8 cellular contexts compared by ENCODE assay signal in the genomic region with DNA sequence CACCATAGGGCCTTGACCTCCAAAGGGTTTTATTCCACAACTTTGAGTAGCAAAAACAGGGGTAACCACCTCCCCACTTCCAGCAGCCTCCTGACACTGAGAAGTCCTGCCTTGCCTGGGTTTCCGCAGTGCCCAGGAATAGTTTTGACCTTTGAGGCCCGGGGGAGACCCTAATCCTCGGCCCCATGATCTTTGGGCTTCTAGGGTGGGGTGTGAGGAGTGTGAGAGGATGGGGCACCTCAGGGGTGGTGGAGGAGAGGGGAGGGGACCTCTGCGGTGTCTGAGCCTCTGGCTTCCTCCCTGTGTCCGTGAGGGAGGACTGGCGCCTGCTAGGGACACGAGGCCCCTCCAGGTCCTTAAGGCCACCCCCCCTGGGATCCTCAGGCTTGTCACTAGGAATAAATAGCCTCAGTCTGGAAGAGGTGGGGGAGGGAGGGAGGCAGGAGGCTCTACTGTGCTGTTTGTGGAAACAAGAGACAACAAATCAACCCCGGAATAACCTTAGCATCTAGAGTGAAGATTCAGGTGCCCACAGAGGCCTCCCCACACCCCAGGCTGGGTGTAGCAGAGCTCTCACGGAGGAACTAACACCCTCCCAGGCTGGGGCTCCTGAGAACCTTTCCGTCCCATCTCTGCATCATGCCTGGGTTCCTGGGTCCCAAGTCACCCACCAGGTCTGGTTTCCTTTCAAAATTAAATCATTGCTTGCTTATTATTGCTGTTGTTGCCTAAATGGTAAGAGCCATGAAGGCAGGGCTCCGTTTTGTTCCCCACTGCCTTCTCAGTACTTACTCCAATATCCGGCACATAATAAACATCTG. TPM values are rescaled to one million over a fixed set of nuclear protein-coding genes. Genes with fewer than 3 reads are reported as not detected.
DNase-seq lines count a peak whose midpoint lies in the region; ATAC-seq and TF ChIP-seq lines count a peak whose summit lies in the region.

No MANE protein-coding gene starts in this region.

- H3K27ac Mint-ChIP-seq in Caco-2 (ENCODE audit: unreplicated experiment) (no peak overlapping the region), T-helper 17 cell (no peak overlapping the region)

- H3K36me3 ChIP-seq in Caco-2 (ENCODE audit: control insufficient read depth, insufficient read depth, low read length): no peaks in the 10 kb centered on the region
- no peaks in the 10 kb centered on the region for H3K36me3 ChIP-seq in gastroesophageal sphincter

- H3K27me3 Mint-ChIP-seq in Caco-2 (ENCODE audit: insufficient read depth, unreplicated experiment): no peaks in the 10 kb centered on the region
- H3K27me3 Mint-ChIP-seq in T-helper 17 cell: peaks cover 14% of the 10 kb centered on the region

- CTCF ChIA-PET in Caco-2 (lab: Charles Lee): no interaction called here

- no peaks in the 10 kb centered on the region for H3K9me3 Mint-ChIP-seq in Caco-2 (ENCODE audit: unreplicated experiment)

- peaks cover 9% of the 10 kb centered on the region for H3K4me1 ChIP-seq in Caco-2
- H3K4me1 ChIP-seq in gastroesophageal sphincter: peaks cover 3 to 47% (median 28%) of the 10 kb centered on the region in 3 donors

- H3K36me3 Mint-ChIP-seq in Caco-2 (ENCODE audit: insufficient read depth, unreplicated experiment) (no peaks in the 10 kb centered on the region), T-helper 17 cell (ENCODE audit: low read depth) (peaks cover 2% of the 10 kb centered on the region)

- peaks cover 9% of the 10 kb centered on the region for H3K4me1 Mint-ChIP-seq in Caco-2 (ENCODE audit: low read depth, unreplicated experiment)
- peaks cover 7% of the 10 kb centered on the region for H3K4me1 Mint-ChIP-seq in T-helper 17 cell

- intact Hi-C loops in Caco-2 (cut with micrococcal nuclease; ENCODE audit: unreplicated experiment): no loop called here
- intact Hi-C loops in posterior vena cava (cut with DNase I): no loop called here

- no TSS peak for BruUV-seq in Caco-2 (replicated peaks; lab: Mats Ljungman, UMichigan)

- peak overlapping the region; percentile 59 to 95 (median 89) for H3K27ac ChIP-seq in gastroesophageal sphincter

- H3K4me3 Mint-ChIP-seq in Caco-2 (ENCODE audit: unreplicated experiment) (peak overlapping the region; percentile 40), T-helper 17 cell (peak overlapping the region; percentile 74)

- WGBS in gastroesophageal sphincter (ENCODE audit: low coverage in 1 of 2), 2 donors: 59 to 92% methylated on average over 2 to 7 of the region's 12 CpGs

- H3K9me3 ChIP-seq in Caco-2 (no peaks in the 10 kb centered on the region), T-helper 17 cell (ENCODE audit: control insufficient read depth, low read length, poor library complexity, severe bottlenecking) (no peaks in the 10 kb centered on the region), gastroesophageal sphincter (no peaks in the 10 kb centered on the region)

- H3K27me3 ChIP-seq in Caco-2 (replicated peaks; ENCODE audit: control insufficient read depth, insufficient read depth, low read length): no peaks in the 10 kb centered on the region
- H3K27me3 ChIP-seq in gastroesophageal sphincter: no peaks in the 10 kb centered on the region

- DNase-seq in Caco-2: no peak
- no peak for DNase-seq in T-helper 17 cell
- DNase-seq in posterior vena cava (ENCODE audit: low spot score): peak; percentile 62
- no peak for DNase-seq in AG20443 (ENCODE audit: low spot score)
- no peak for DNase-seq in D341Med (ENCODE audit: low spot score)

- TF ChIP-seq CTCF in Caco-2 (IDR thresholded peaks at IDR 0.05; ENCODE audit: insufficient read depth in 1 of 2, low read depth in 1 of 2, low read length in 1 of 2, severe bottlenecking in 1 of 2, unreplicated experiment in 1 of 2) (no peak), gastroesophageal sphincter (IDR thresholded peaks at IDR 0.05) (no peak)

- ATAC-seq in T-helper 17 cell (no peak), gastroesophageal sphincter (no peak), GM19035 (IDR thresholded peaks at IDR 0.05; ENCODE audit: unreplicated experiment) (no peak), HG03045 (IDR thresholded peaks at IDR 0.05; ENCODE audit: unreplicated experiment) (no peak)

- no peak for TF ChIP-seq EP300 in gastroesophageal sphincter (IDR thresholded peaks at IDR 0.05)

- POLR2A ChIA-PET in Caco-2 (lab: Charles Lee): no interaction called here

- H3K4me3 ChIP-seq in Caco-2 (ENCODE audit: low read depth, low read length) (peak overlapping the region; percentile 68; the same call in 1 of the 2 replicates), gastroesophageal sphincter (peak overlapping the region in 1 of 2 donors; percentile 79)

- no peak for TF ChIP-seq POLR2A in gastroesophageal sphincter (IDR thresholded peaks at IDR 0.05)

RNA-seq across cellular contexts. Expression of a gene that starts 0.9 kb away (rescaled TPM):
- total RNA-seq in Caco-2 (2022): 11.8 and 11.9 TPM in 2 replicates
- 1 to 10 TPM; 3.6 to 4.9 TPM for total RNA-seq in T-helper 17 cell
- total RNA-seq in gastroesophageal sphincter: 10 to 100 TPM; 25.8 to 58.4 (median 30.6) TPM
- total RNA-seq in posterior vena cava: 10 to 100 TPM; 55.6 to 80.7 TPM

RNA-seq across cellular contexts. Expression of a gene that starts 6.3 kb away (rescaled TPM):
- total RNA-seq in Caco-2 (2022) (29.1 and 33.2 TPM in 2 replicates), T-helper 17 cell (10 to 100 TPM in 1 of 2 donors, 1 to 10 TPM in 1; 8.7 to 12.3 TPM), gastroesophageal sphincter (10 to 100 TPM; 50.7 to 79.2 (median 59.8) TPM), posterior vena cava (10 to 100 TPM; 45.6 to 61.4 TPM)

RNA-seq across cellular contexts. Expression of a gene that starts 16.4 kb away (rescaled TPM):
- total RNA-seq in Caco-2 (2022): 72.6 and 79.3 TPM in 2 replicates
- 10 to 100 TPM; 43.9 to 48.8 TPM for total RNA-seq in T-helper 17 cell
- 10 to 100 TPM; 44.0 to 61.9 (median 50.9) TPM for total RNA-seq in gastroesophageal sphincter
- total RNA-seq in posterior vena cava: 10 to 100 TPM; 42.7 to 48.6 TPM

RNA-seq across cellular contexts. Expression of a gene that starts 40.4 kb away (rescaled TPM):
- total RNA-seq in Caco-2 (2022) (not detected in 2 replicates), T-helper 17 cell (under 1 TPM in 1 of 2 donors, not detected in 1; 0.17 TPM), gastroesophageal sphincter (under 1 TPM in 1 of 4 donors, not detected in 3; 0.20 TPM), posterior vena cava (under 1 TPM; 0.28 to 0.29 TPM)

RNA-seq across cellular contexts. Expression of a gene that starts 59.4 kb away (rescaled TPM):
- total RNA-seq in Caco-2 (2022) (15.8 and 18.8 TPM in 2 replicates), T-helper 17 cell (10 to 100 TPM; 16.7 to 24.5 TPM), gastroesophageal sphincter (10 to 100 TPM; 32.6 to 80.8 (median 37.7) TPM), posterior vena cava (10 to 100 TPM; 28.9 to 31.2 TPM)
